In genomic region chr3:131712662-131713061, GRCh38 we compare ENCODE assay signal across 23 cellular contexts.
"Had no signal": no experiment of that assay in that cellular context is flagged by ENCODE, and none has a peak within 500 bp of the region (broad histone marks: within the 10 kb centered on the region; RNA-seq: fewer than 3 reads in every experiment).

No MANE protein-coding gene starts in this region.

- H3K36me3 Mint-ChIP-seq: memory B cell; natural killer cell treated with Interleukin-12 subunit alpha and Interleukin-12 subunit beta and Interleukin-15 and Interleukin-18, amount 100 ng/mL, for 72 hours; neural progenitor cell; type B pancreatic cell had no signal

- H3K4me1 Mint-ChIP-seq: memory B cell had no signal

- H3K27ac Mint-ChIP-seq: endodermal cell; memory B cell; natural killer cell treated with Interleukin-12 subunit alpha and Interleukin-12 subunit beta and Interleukin-15 and Interleukin-18, amount 100 ng/mL, for 72 hours; neural progenitor cell; type B pancreatic cell had no signal

- H3K27ac ChIP-seq: hepatocyte, left ventricle myocardium inferior, lower lobe of right lung, neural progenitor cell, ovary, right atrium auricular region, sigmoid colon, skin epidermis, suprapubic skin, thyroid gland had no signal

- ATAC-seq: left cardiac atrium; lower lobe of right lung; natural killer cell treated with Interleukin-12 subunit alpha and Interleukin-12 subunit beta and Interleukin-15 and Interleukin-18, amount 100 ng/mL, for 72 hours had no signal

- H3K9me3 Mint-ChIP-seq: memory B cell; natural killer cell treated with Interleukin-12 subunit alpha and Interleukin-12 subunit beta and Interleukin-15 and Interleukin-18, amount 100 ng/mL, for 72 hours had no signal

- DNase-seq: dermis blood vessel endothelial cell; effector CD4-positive, alpha-beta T cell; endodermal cell; foreskin melanocyte; head of caudate nucleus; kidney; left cardiac atrium; left ventricle myocardium inferior; lower lobe of right lung; midbrain; nucleus accumbens; ovary; sigmoid colon; stimulated activated naive CD4-positive, alpha-beta T cell treated with Interleukin-2 at 50 U/mL for 16 hours; thyroid gland had no signal

- H3K4me3 Mint-ChIP-seq: endodermal cell; memory B cell; natural killer cell treated with Interleukin-12 subunit alpha and Interleukin-12 subunit beta and Interleukin-15 and Interleukin-18, amount 100 ng/mL, for 72 hours; neural progenitor cell; type B pancreatic cell had no signal
